Comparison of ENCODE assay signal across 21 cellular contexts in genomic region chr3:162096874-162097273, GRCh38.
A peak's percentile ranks its signal among the peaks of the same experiment; 100 is the strongest.
DNase-seq lines count a peak whose midpoint lies in the region; ATAC-seq, FAIRE-seq and TF ChIP-seq lines count a peak whose summit lies in the region.
"Had no signal": no experiment of that assay in that cellular context is flagged by ENCODE, and none has a peak within 500 bp of the region (broad histone marks: within the 10 kb centered on the region; RNA-seq: fewer than 3 reads in every experiment).

No MANE protein-coding gene starts in this region.

- H3K27ac Mint-ChIP-seq in MCF 10A (ENCODE audit: low read depth, unreplicated experiment) (no peak overlapping the region), T-cell (no peak overlapping the region), natural killer cell (no peak overlapping the region)
- H3K27ac Mint-ChIP-seq: B cell; CD4-positive, CD25-positive, alpha-beta regulatory T cell; H9 had no signal

- no peaks in the 10 kb centered on the region for H3K36me3 ChIP-seq in breast epithelium
- H3K36me3 ChIP-seq: SJSA1 had no signal

- ATAC-seq in T-cell (replicated peaks in 1 of 4) (no peak), natural killer cell (no peak)

- H3K9me3 ChIP-seq in breast epithelium: no peaks in the 10 kb centered on the region
- H3K9me3 ChIP-seq: Caco-2, SJSA1 had no signal

- DNase-seq in MCF 10A (ENCODE audit: unreplicated experiment): peak; percentile 23
- DNase-seq in breast epithelium (ENCODE audit: low spot score in 2 of 2): no peak
- DNase-seq in RCC 7860 (ENCODE audit: low spot score): peak; percentile 13
- peak; percentile 96 for DNase-seq in epithelial cell of esophagus (ENCODE audit: low read depth)
- no peak for DNase-seq in T-cell
- DNase-seq in central memory CD4-positive, alpha-beta T cell: no peak
- DNase-seq in cardiac septum (ENCODE audit: low spot score): no peak
- no peak for DNase-seq in natural killer cell
- DNase-seq: 8988T; Caco-2; CD4-positive, CD25-positive, alpha-beta regulatory T cell; DMS153; EL; H9; Kasumi-1; NCI-H1105; NCI-H2081 treated with DMSO at 0.1 percent for 48 hours; NCI-H774 had no signal

- H3K4me3 ChIP-seq in breast epithelium: no peak overlapping the region
- no peak overlapping the region for H3K4me3 ChIP-seq in epithelial cell of esophagus (ENCODE audit: low read length)
- H3K4me3 ChIP-seq: SJSA1 had no signal

- TF ChIP-seq CTCF in MCF 10A (IDR thresholded peaks at IDR 0.05; ENCODE audit: unreplicated experiment) (no peak), breast epithelium (IDR thresholded peaks at IDR 0.05) (no peak), epithelial cell of esophagus (IDR thresholded peaks at IDR 0.05; ENCODE audit: insufficient read depth, low read depth, low read length, missing control alignments) (no peak), natural killer cell (IDR thresholded peaks at IDR 0.05) (no peak)

- H3K27me3 ChIP-seq in breast epithelium: no peaks in the 10 kb centered on the region
- H3K27me3 ChIP-seq: SJSA1 had no signal

- POLR2A ChIA-PET in MCF 10A (lab: Yijun Ruan, JAX) (no interaction called here), T-cell (lab: Charles Lee) (no interaction called here)

- H3K4me1 Mint-ChIP-seq in MCF 10A (ENCODE audit: insufficient read depth, unreplicated experiment) (no peaks in the 10 kb centered on the region), T-cell (no peaks in the 10 kb centered on the region), natural killer cell (no peaks in the 10 kb centered on the region)
- H3K4me1 Mint-ChIP-seq: B cell; CD4-positive, CD25-positive, alpha-beta regulatory T cell; H9 had no signal

- no peak for TF ChIP-seq POLR2A in breast epithelium (IDR thresholded peaks at IDR 0.05)

- H3K9me3 Mint-ChIP-seq in MCF 10A (ENCODE audit: unreplicated experiment) (no peaks in the 10 kb centered on the region), T-cell (peaks cover 6 to 13% (median 8%) of the 10 kb centered on the region in 3 donors), natural killer cell (peaks cover 2 to 13% of the 10 kb centered on the region in 2 donors)

- H3K4me3 Mint-ChIP-seq in MCF 10A (ENCODE audit: unreplicated experiment): no peak overlapping the region
- H3K4me3 Mint-ChIP-seq in T-cell: no peak overlapping the region
- H3K4me3 Mint-ChIP-seq in natural killer cell: no peak overlapping the region
- H3K4me3 Mint-ChIP-seq: B cell; CD4-positive, CD25-positive, alpha-beta regulatory T cell; H9 had no signal

- CTCF ChIA-PET in MCF 10A (lab: Yijun Ruan, JAX) (interaction anchor here (0.5 to 0.7 kb wide), 2 partner anchors 141 to 896 kb away, joined by 3 read pairs; no protein-coding TSS in a partner anchor), T-cell (lab: Charles Lee) (no interaction called here)

- no TSS peak for BruUV-seq in MCF 10A (replicated peaks; lab: Mats Ljungman, UMichigan)

- no peaks in the 10 kb centered on the region for H3K36me3 Mint-ChIP-seq in MCF 10A (ENCODE audit: insufficient read depth, unreplicated experiment)
- H3K36me3 Mint-ChIP-seq in T-cell: no peaks in the 10 kb centered on the region
- H3K36me3 Mint-ChIP-seq in natural killer cell: no peaks in the 10 kb centered on the region
- H3K36me3 Mint-ChIP-seq: CD4-positive, CD25-positive, alpha-beta regulatory T cell had no signal

- H3K4me1 ChIP-seq in breast epithelium: no peaks in the 10 kb centered on the region
- H3K4me1 ChIP-seq: Caco-2, SJSA1 had no signal

- H3K27me3 Mint-ChIP-seq in MCF 10A (ENCODE audit: insufficient read depth, unreplicated experiment): no peaks in the 10 kb centered on the region
- H3K27me3 Mint-ChIP-seq in T-cell: no peaks in the 10 kb centered on the region
- no peaks in the 10 kb centered on the region for H3K27me3 Mint-ChIP-seq in natural killer cell (ENCODE audit: low read depth in 2 of 2)
- H3K27me3 Mint-ChIP-seq: B cell; CD4-positive, CD25-positive, alpha-beta regulatory T cell had no signal

- no peak for FAIRE-seq in RCC 7860 (lab: Jason Lieb, UNC)
- FAIRE-seq: GM12892 had no signal

- intact Hi-C loops in MCF 10A (cut with micrococcal nuclease) (no loop called here), breast epithelium (cut with DNase I; ENCODE audit: low total_unique reads) (no loop called here), cardiac septum (cut with DNase I) (no loop called here), natural killer cell (cut with micrococcal nuclease) (no loop called here)

- H3K27ac ChIP-seq in breast epithelium: no peak overlapping the region
- H3K27ac ChIP-seq: SJSA1 had no signal

Comparison
In these comparisons a context has a peak if more than half of its experiments do, and no peak if none do; other contexts are left out.
1. DNase-seq: peak in MCF 10A (single experiment), RCC 7860 (single experiment) and epithelial cell of esophagus (single experiment); none in breast epithelium (0 of 2), T-cell (0 of 34), central memory CD4-positive, alpha-beta T cell (single experiment), cardiac septum (single experiment) and natural killer cell (single experiment).